In the genomic region with DNA sequence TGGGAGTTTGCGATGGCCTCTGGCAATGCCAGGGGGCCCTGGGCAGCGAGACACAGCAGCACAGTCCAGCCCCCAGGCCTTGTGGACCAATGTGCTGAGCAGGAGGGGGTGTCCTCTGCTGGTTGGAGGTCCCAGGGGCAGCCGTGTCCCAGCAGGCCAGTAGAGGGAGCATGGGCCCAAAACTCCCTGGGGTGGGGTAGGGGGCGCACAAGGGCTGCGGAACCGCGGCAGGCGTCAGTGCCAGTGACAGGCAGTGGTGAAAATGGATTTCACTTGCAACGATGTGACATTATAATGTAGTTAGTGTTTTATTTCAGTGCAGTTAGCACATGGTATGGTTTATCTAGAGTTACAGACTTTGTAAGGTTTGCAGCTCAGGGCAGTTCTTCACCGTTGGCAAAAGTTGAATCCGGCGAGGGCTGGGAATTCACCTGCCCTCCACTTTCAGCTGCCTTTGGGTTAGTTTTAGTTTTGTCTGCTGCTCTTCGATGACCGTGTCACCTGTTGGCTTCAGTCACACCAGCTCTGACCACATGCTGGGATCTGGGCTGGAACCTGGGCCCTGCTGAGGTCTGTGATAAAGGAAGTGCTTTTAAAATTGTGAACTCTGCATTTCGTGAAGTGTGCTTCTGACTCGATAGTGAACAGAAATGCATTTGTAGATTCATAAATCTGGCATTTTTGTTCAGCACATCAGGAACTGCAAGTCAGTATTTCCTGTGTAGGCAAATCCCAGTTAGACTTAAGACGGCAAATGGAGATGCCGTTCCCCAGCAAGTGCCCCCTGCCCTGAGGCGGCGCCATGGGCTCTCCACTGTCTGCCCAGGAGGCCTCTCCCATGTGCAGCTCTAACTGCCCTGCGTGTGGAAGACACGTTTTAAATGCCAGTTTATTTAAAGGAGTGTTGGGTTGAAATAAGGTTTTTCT, we compare ENCODE assay signal across 1 cellular context.
TF ChIP-seq lines count a peak whose summit lies in the region.

No MANE protein-coding gene starts in this region.

TF ChIP-seq in SK-N-SH, 30 proteins besides CTCF, POLR2A, EP300 and RAD21 (continued from another document):
- TF ChIP-seq POLR2AphosphoS5 (IDR thresholded peaks at IDR 0.05; ENCODE audit: low read depth, low read length), result no peak
- TF ChIP-seq TEAD4 (IDR thresholded peaks at IDR 0.05; ENCODE audit: borderline replicate concordance, insufficient read depth), result no peak
- peak; percentile 66; the same call in 1 of the 2 replicates for TF ChIP-seq MXI1 (IDR thresholded peaks at IDR 0.05; ENCODE audit: low read depth, low read length)
- no peak for TF ChIP-seq FOXJ3 (CRISPR knock-in tag; IDR thresholded peaks at IDR 0.05)
- no peak for TF ChIP-seq FOXM1 (IDR thresholded peaks at IDR 0.05; ENCODE audit: low read depth)
- no peak; the same call in 1 of the 2 replicates for TF ChIP-seq GATA2 (CRISPR knock-in tag; IDR thresholded peaks at IDR 0.05)
- no peak for TF ChIP-seq NRF1 (IDR thresholded peaks at IDR 0.05; ENCODE audit: low read depth, low read length)
- TF ChIP-seq MEF2A (IDR thresholded peaks at IDR 0.05; ENCODE audit: borderline replicate concordance, low read depth), result no peak
- peak; percentile 90 for TF ChIP-seq SMC3 (IDR thresholded peaks at IDR 0.05; ENCODE audit: low read depth, low read length)
- TF ChIP-seq, protein P1, sequence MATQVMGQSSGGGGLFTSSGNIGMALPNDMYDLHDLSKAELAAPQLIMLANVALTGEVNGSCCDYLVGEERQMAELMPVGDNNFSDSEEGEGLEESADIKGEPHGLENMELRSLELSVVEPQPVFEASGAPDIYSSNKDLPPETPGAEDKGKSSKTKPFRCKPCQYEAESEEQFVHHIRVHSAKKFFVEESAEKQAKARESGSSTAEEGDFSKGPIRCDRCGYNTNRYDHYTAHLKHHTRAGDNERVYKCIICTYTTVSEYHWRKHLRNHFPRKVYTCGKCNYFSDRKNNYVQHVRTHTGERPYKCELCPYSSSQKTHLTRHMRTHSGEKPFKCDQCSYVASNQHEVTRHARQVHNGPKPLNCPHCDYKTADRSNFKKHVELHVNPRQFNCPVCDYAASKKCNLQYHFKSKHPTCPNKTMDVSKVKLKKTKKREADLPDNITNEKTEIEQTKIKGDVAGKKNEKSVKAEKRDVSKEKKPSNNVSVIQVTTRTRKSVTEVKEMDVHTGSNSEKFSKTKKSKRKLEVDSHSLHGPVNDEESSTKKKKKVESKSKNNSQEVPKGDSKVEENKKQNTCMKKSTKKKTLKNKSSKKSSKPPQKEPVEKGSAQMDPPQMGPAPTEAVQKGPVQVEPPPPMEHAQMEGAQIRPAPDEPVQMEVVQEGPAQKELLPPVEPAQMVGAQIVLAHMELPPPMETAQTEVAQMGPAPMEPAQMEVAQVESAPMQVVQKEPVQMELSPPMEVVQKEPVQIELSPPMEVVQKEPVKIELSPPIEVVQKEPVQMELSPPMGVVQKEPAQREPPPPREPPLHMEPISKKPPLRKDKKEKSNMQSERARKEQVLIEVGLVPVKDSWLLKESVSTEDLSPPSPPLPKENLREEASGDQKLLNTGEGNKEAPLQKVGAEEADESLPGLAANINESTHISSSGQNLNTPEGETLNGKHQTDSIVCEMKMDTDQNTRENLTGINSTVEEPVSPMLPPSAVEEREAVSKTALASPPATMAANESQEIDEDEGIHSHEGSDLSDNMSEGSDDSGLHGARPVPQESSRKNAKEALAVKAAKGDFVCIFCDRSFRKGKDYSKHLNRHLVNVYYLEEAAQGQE (IDR thresholded peaks at IDR 0.05; ENCODE audit: low read depth, low read length), result no peak
- TF ChIP-seq, protein P2, sequence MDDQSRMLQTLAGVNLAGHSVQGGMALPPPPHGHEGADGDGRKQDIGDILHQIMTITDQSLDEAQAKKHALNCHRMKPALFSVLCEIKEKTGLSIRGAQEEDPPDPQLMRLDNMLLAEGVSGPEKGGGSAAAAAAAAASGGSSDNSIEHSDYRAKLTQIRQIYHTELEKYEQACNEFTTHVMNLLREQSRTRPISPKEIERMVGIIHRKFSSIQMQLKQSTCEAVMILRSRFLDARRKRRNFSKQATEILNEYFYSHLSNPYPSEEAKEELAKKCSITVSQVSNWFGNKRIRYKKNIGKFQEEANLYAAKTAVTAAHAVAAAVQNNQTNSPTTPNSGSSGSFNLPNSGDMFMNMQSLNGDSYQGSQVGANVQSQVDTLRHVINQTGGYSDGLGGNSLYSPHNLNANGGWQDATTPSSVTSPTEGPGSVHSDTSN (IDR thresholded peaks at IDR 0.05), result 0 out of 2 replicates have a peak, but pooled peaks have one; percentile 14
- TF ChIP-seq SIN3A (IDR thresholded peaks at IDR 0.05; ENCODE audit: borderline replicate concordance, low read depth, low read length), result no peak
- no peak for TF ChIP-seq TCF12 (IDR thresholded peaks at IDR 0.05)
- no peak for TF ChIP-seq ELF1 (IDR thresholded peaks at IDR 0.05)
